In genomic region chr9:68427216-68427994, GRCh38 we compare ENCODE assay signal across 9 cellular contexts.
"Had no signal": no experiment of that assay in that cellular context is flagged by ENCODE, and none has a peak within 500 bp of the region (broad histone marks: within the 10 kb centered on the region; RNA-seq: fewer than 3 reads in every experiment).

No MANE protein-coding gene starts in this region.

- ATAC-seq: left lobe of liver had no signal

- DNase-seq: activated CD4-positive, alpha-beta T cell treated with anti-CD3 and anti-CD28 coated beads, Interleukin-2, amount 50 U/mL, for 4 hours; activated CD4-positive, CD25-positive, alpha-beta regulatory T cell treated with anti-CD3 and anti-CD28 coated beads, Interleukin-2, amount 50 U/mL, for 72 hours; activated effector memory CD4-positive, alpha-beta T cell treated with anti-CD3 and anti-CD28 coated beads, Interleukin-2, amount 50 U/mL, for 16 hours; activated T-cell treated with anti-CD3 and anti-CD28 coated beads, Interleukin-2, amount 50 U/mL, for 24 hours; effector CD8-positive, alpha-beta T cell; small intestine; T-helper 9 cell; trophoblast cell had no signal
